Comparison of ENCODE assay signal across 1 cellular context in the genomic region with DNA sequence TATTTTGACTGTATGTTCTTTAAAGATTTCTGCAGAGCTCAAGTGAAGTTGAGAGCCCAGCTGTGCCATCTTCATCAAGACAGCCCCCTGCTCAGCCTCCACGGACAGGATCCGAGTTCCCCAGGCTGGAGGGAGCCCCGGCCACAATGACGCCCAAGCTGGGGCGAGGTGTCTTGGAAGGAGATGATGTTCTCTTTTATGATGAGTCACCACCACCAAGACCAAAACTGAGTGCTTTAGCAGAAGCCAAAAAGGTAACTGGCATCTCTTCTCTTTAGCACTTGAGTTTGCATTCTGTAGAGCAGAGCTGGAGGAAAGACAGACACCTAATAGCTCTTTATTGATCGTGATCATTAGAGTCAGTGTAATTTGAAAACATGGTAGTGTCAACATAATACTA.
TF ChIP-seq lines count a peak whose summit lies in the region.

No MANE protein-coding gene starts in this region.

TF ChIP-seq in IMR-90, 13 proteins besides CTCF, POLR2A, EP300 and RAD21:
- TF ChIP-seq FOS (IDR thresholded peaks at IDR 0.05; ENCODE audit: low read depth, low read length): peak; percentile 11; the same call in 1 of the 2 replicates
- TF ChIP-seq, protein P1, sequence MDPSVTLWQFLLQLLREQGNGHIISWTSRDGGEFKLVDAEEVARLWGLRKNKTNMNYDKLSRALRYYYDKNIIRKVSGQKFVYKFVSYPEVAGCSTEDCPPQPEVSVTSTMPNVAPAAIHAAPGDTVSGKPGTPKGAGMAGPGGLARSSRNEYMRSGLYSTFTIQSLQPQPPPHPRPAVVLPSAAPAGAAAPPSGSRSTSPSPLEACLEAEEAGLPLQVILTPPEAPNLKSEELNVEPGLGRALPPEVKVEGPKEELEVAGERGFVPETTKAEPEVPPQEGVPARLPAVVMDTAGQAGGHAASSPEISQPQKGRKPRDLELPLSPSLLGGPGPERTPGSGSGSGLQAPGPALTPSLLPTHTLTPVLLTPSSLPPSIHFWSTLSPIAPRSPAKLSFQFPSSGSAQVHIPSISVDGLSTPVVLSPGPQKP (IDR thresholded peaks at IDR 0.05; ENCODE audit: borderline replicate concordance, low read depth, low read length): no peak
